In genomic region chr11:84902445-84902844, GRCh38 we compare ENCODE assay signal across 24 cellular contexts.
"Had no signal": no experiment of that assay in that cellular context is flagged by ENCODE, and none has a peak within 500 bp of the region (broad histone marks: within the 10 kb centered on the region; RNA-seq: fewer than 3 reads in every experiment).

No MANE protein-coding gene starts in this region.

- H3K27me3 ChIP-seq: ascending aorta, gastrocnemius medialis, right lobe of liver, testis, transverse colon had no signal

- DNase-seq: activated CD4-positive, alpha-beta T cell treated with anti-CD3 and anti-CD28 coated beads for 48 hours; activated CD4-positive, alpha-beta T cell treated with anti-CD3 and anti-CD28 coated beads, Interleukin-2, amount 50 U/mL, for 48 hours; activated CD8-positive, alpha-beta memory T cell treated with anti-CD3 and anti-CD28 coated beads for 24 hours; activated effector memory CD4-positive, alpha-beta T cell treated with Interleukin-2 at 50 U/mL for 16 hours; activated naive CD4-positive, alpha-beta T cell treated with anti-CD3 and anti-CD28 coated beads for 36 hours; activated naive CD8-positive, alpha-beta T cell treated with anti-CD3 and anti-CD28 coated beads, Interleukin-2, amount 10 ng/mL, durations not matched to agents 7 days and 5 days; caudate nucleus; cortex of kidney; effector memory CD8-positive, alpha-beta T cell; erythroblast; gastrocnemius medialis; glutamatergic neuron; kidney; lower lobe of right lung; mucosa of descending colon; right lobe of liver; stimulated activated CD4-positive, alpha-beta T cell treated with anti-CD3 and anti-CD28 coated beads, Interleukin-2, amount 100 ng/mL, for 48 hours; stimulated activated naive CD8-positive, alpha-beta T cell treated with anti-CD3 and anti-CD28 coated beads, Interleukin-15, Interleukin-2, amounts not matched to agents 100 U/mL and 50 U/mL, for 24 hours; transverse colon had no signal

- H3K4me1 ChIP-seq: ascending aorta, gastrocnemius medialis, lower lobe of right lung, right lobe of liver, testis, transverse colon had no signal

- ATAC-seq: activated CD4-positive, CD25-positive, alpha-beta regulatory T cell treated with anti-CD3 and anti-CD28 coated beads, Interleukin-2, amount 50 U/mL, for 24 hours; effector memory CD8-positive, alpha-beta T cell; gastrocnemius medialis; lower lobe of right lung; mucosa of descending colon; natural killer cell treated with Interleukin-12 subunit alpha and Interleukin-12 subunit beta and Interleukin-15 and Interleukin-18, amount 100 ng/mL, for 72 hours; right lobe of liver; stimulated activated naive CD8-positive, alpha-beta T cell treated with anti-CD3 and anti-CD28 coated beads, Interleukin-15, Interleukin-2, amounts not matched to agents 100 U/mL and 50 U/mL, for 24 hours had no signal

- H3K36me3 Mint-ChIP-seq: activated naive CD8-positive, alpha-beta T cell treated with anti-CD3 and anti-CD28 coated beads, Interleukin-2, amount 10 ng/mL, durations not matched to agents 7 days and 5 days; brain had no signal

- H3K36me3 ChIP-seq: ascending aorta, gastrocnemius medialis, lower lobe of right lung, right lobe of liver, transverse colon had no signal

- H3K27me3 Mint-ChIP-seq: activated naive CD8-positive, alpha-beta T cell treated with anti-CD3 and anti-CD28 coated beads, Interleukin-2, amount 10 ng/mL, durations not matched to agents 7 days and 5 days; brain; effector memory CD8-positive, alpha-beta T cell; natural killer cell treated with Interleukin-12 subunit alpha and Interleukin-12 subunit beta and Interleukin-15 and Interleukin-18, amount 100 ng/mL, for 72 hours had no signal

- H3K27ac Mint-ChIP-seq: activated naive CD4-positive, alpha-beta T cell treated with anti-CD3 and anti-CD28 coated beads for 36 hours; activated naive CD8-positive, alpha-beta T cell treated with anti-CD3 and anti-CD28 coated beads, Interleukin-2, amount 10 ng/mL, durations not matched to agents 7 days and 5 days; brain; effector memory CD8-positive, alpha-beta T cell; natural killer cell treated with Interleukin-12 subunit alpha and Interleukin-12 subunit beta and Interleukin-15 and Interleukin-18, amount 100 ng/mL, for 72 hours had no signal

- H3K4me1 Mint-ChIP-seq: activated naive CD8-positive, alpha-beta T cell treated with anti-CD3 and anti-CD28 coated beads, Interleukin-2, amount 10 ng/mL, durations not matched to agents 7 days and 5 days had no signal

- H3K4me3 ChIP-seq: ascending aorta, gastrocnemius medialis, lower lobe of right lung, mucosa of descending colon, right lobe of liver, testis, transverse colon had no signal

- H3K27ac ChIP-seq: ascending aorta, gastrocnemius medialis, lower lobe of right lung, right lobe of liver, testis, transverse colon had no signal

- H3K4me3 Mint-ChIP-seq: activated naive CD4-positive, alpha-beta T cell treated with anti-CD3 and anti-CD28 coated beads for 36 hours; activated naive CD8-positive, alpha-beta T cell treated with anti-CD3 and anti-CD28 coated beads, Interleukin-2, amount 10 ng/mL, durations not matched to agents 7 days and 5 days; brain; effector memory CD8-positive, alpha-beta T cell; natural killer cell treated with Interleukin-12 subunit alpha and Interleukin-12 subunit beta and Interleukin-15 and Interleukin-18, amount 100 ng/mL, for 72 hours had no signal

- FAIRE-seq: kidney had no signal

- H3K9me3 ChIP-seq: ascending aorta, gastrocnemius medialis, lower lobe of right lung, mucosa of descending colon, right lobe of liver, testis, transverse colon had no signal

- H3K9me3 Mint-ChIP-seq: activated naive CD8-positive, alpha-beta T cell treated with anti-CD3 and anti-CD28 coated beads, Interleukin-2, amount 10 ng/mL, durations not matched to agents 7 days and 5 days had no signal
